Comparison of ENCODE assay signal across 18 cellular contexts in genomic region chr6:149306967-149307366, GRCh38. TPM values are rescaled to one million over a fixed set of nuclear protein-coding genes. Genes with fewer than 3 reads are reported as not detected.
DNase-seq lines count a peak whose midpoint lies in the region; TF ChIP-seq lines count a peak whose summit lies in the region.
"Had no signal": no experiment of that assay in that cellular context is flagged by ENCODE, and none has a peak within 500 bp of the region (broad histone marks: within the 10 kb centered on the region; RNA-seq: fewer than 3 reads in every experiment).

No MANE protein-coding gene starts in this region.

- H2AFZ ChIP-seq in neuronal stem cell (ENCODE audit: low read length): peak overlapping the region; percentile 42

- DNase-seq in EH (ENCODE audit: low read depth) (peak; percentile 16), NB4 (ENCODE audit: low read depth) (peak; percentile 55), endodermal cell (no peak), neuronal stem cell (ENCODE audit: low spot score) (no peak), T-helper 1 cell (no peak), NCI-H510A treated with DMSO at 0.1 percent for 48 hours (lab: John Stamatoyannopoulos, UW) (no peak), head of caudate nucleus (no peak)
- DNase-seq in stimulated activated CD4-positive, alpha-beta T cell treated with anti-CD3 and anti-CD28 coated beads, Interleukin-4, amount 100 ng/mL, for 4 hours: no peak
- DNase-seq: activated CD4-positive, alpha-beta T cell treated with anti-CD3 and anti-CD28 coated beads for 36 hours; activated naive CD4-positive, alpha-beta T cell treated with anti-CD3 and anti-CD28 coated beads, Interleukin-2, amount 50 U/mL, for 16 hours; C1 segment of cervical spinal cord; effector CD4-positive, alpha-beta T cell; foreskin keratinocyte; NCI-H2171; retina had no signal

- no peaks in the 10 kb centered on the region for H3K27me3 Mint-ChIP-seq in endodermal cell (ENCODE audit: insufficient read depth)
- H3K27me3 Mint-ChIP-seq: activated CD4-positive, alpha-beta T cell treated with anti-CD3 and anti-CD28 coated beads for 36 hours had no signal

- no peak overlapping the region for H3K14ac ChIP-seq in neuronal stem cell (ENCODE audit: low read length)

- intact Hi-C loops in head of caudate nucleus (cut with DNase I): no loop called here

- H3K79me1 ChIP-seq in neuronal stem cell (ENCODE audit: low read depth, low read length): no peaks in the 10 kb centered on the region

- H3K4me3 ChIP-seq in NB4 (ENCODE audit: low read depth, low read length) (no peak overlapping the region), endodermal cell (ENCODE audit: low read length) (no peak overlapping the region), neuronal stem cell (ENCODE audit: low read length in 2 of 2) (no peak overlapping the region)
- H3K4me3 ChIP-seq: cardiac muscle cell, lung, suprapubic skin had no signal

- H4K8ac ChIP-seq in neuronal stem cell (ENCODE audit: low read depth, low read length): no peak overlapping the region

- H3K4ac ChIP-seq in neuronal stem cell (ENCODE audit: low read length): no peak overlapping the region

- H2BK5ac ChIP-seq in neuronal stem cell (ENCODE audit: low read length): no peak overlapping the region

- H3K4me1 ChIP-seq in endodermal cell (ENCODE audit: control insufficient read depth, insufficient read depth, low read length) (no peaks in the 10 kb centered on the region), neuronal stem cell (ENCODE audit: control insufficient read depth in 2 of 2, insufficient read depth in 1 of 2, low read depth in 1 of 2, low read length in 2 of 2) (peaks cover 0 to 4% of the 10 kb centered on the region in 2 donors)
- H3K4me1 ChIP-seq: suprapubic skin had no signal

- no peak overlapping the region for H4K91ac ChIP-seq in neuronal stem cell (ENCODE audit: low read depth, low read length, poor library complexity)

- H2BK15ac ChIP-seq in neuronal stem cell (ENCODE audit: low read length): no peak overlapping the region

- H3K4me1 Mint-ChIP-seq in endodermal cell: no peaks in the 10 kb centered on the region

- no peak for TF ChIP-seq POLR2A in NB4 (IDR thresholded peaks at IDR 0.05; ENCODE audit: extremely low read depth, insufficient read length)

- peak overlapping the region; percentile 36 for H3K27ac ChIP-seq in endodermal cell (ENCODE audit: low read depth, low read length)
- H3K27ac ChIP-seq in neuronal stem cell (replicated peaks; ENCODE audit: low read length): no peak overlapping the region
- H3K27ac ChIP-seq: cardiac muscle cell, foreskin keratinocyte, suprapubic skin had no signal

- no peak overlapping the region for H3K4me2 ChIP-seq in neuronal stem cell (ENCODE audit: insufficient read depth, low read length, poor library complexity, severe bottlenecking)

- TF ChIP-seq CTCF in NB4 (IDR thresholded peaks at IDR 0.05; ENCODE audit: low read depth, low read length): no peak
- no peak for TF ChIP-seq CTCF in endodermal cell (conservative IDR thresholded peaks at IDR 0.05)

- H3K9ac ChIP-seq in endodermal cell (ENCODE audit: extremely low read depth, low read length, poor library complexity, severe bottlenecking) (no peak overlapping the region), neuronal stem cell (ENCODE audit: low read depth, low read length, poor library complexity) (no peak overlapping the region)

- no peak overlapping the region for H3K23ac ChIP-seq in neuronal stem cell (ENCODE audit: low read depth, low read length, poor library complexity)

- no peaks in the 10 kb centered on the region for H3K9me3 ChIP-seq in endodermal cell (ENCODE audit: control insufficient read depth, low read length)
- no peaks in the 10 kb centered on the region for H3K9me3 ChIP-seq in neuronal stem cell (replicated peaks in 1 of 2; ENCODE audit: control insufficient read depth in 2 of 2, insufficient read depth in 1 of 2, low read depth in 1 of 2, low read length in 2 of 2)
- H3K9me3 ChIP-seq: suprapubic skin had no signal

- H3K36me3 ChIP-seq in endodermal cell (ENCODE audit: control insufficient read depth, insufficient read depth, low read length) (no peaks in the 10 kb centered on the region), neuronal stem cell (replicated peaks in 1 of 2; ENCODE audit: control insufficient read depth in 2 of 2, insufficient read depth in 2 of 2, low read length in 2 of 2) (no peaks in the 10 kb centered on the region)
- H3K36me3 ChIP-seq: cardiac muscle cell, suprapubic skin had no signal

- no peak overlapping the region for H2BK12ac ChIP-seq in neuronal stem cell (ENCODE audit: low read length)

- H3K36me3 Mint-ChIP-seq in endodermal cell (ENCODE audit: low read depth): no peaks in the 10 kb centered on the region

- H3K27me3 ChIP-seq in endodermal cell (ENCODE audit: control insufficient read depth, insufficient read depth, low read length, poor library complexity, severe bottlenecking): no peaks in the 10 kb centered on the region
- H3K27me3 ChIP-seq in neuronal stem cell (ENCODE audit: control insufficient read depth in 3 of 3, insufficient read depth in 3 of 3, low read depth in 1 of 3, low read length in 3 of 3): no peaks in the 10 kb centered on the region
- H3K27me3 ChIP-seq: cardiac muscle cell, foreskin keratinocyte, suprapubic skin had no signal

- no peaks in the 10 kb centered on the region for H3K9me3 Mint-ChIP-seq in endodermal cell

- no peak overlapping the region for H3K27ac Mint-ChIP-seq in endodermal cell
- H3K27ac Mint-ChIP-seq: activated CD4-positive, alpha-beta T cell treated with anti-CD3 and anti-CD28 coated beads for 36 hours had no signal

- no peak overlapping the region for H2BK120ac ChIP-seq in neuronal stem cell (ENCODE audit: low read depth, low read length)

- WGBS in endodermal cell (ENCODE audit: insufficient coverage in 1 of 2, insufficient read length in 1 of 2), 2 experiments: 77 to 83% methylated on average over 1 to 3 of the region's 3 CpGs
- no CpG with 5 or more reads among the region's 3 CpGs for WGBS in neuronal stem cell (ENCODE audit: extremely low coverage in 2 of 2, insufficient read length in 2 of 2, insufficient replicate concordance in 1 of 2), 2 donors

- H2AK5ac ChIP-seq in neuronal stem cell (ENCODE audit: low read depth, low read length): no peak overlapping the region

- no peak overlapping the region for H3K18ac ChIP-seq in neuronal stem cell (ENCODE audit: low read length)

- no peak overlapping the region for H3K4me3 Mint-ChIP-seq in endodermal cell
- H3K4me3 Mint-ChIP-seq: activated CD4-positive, alpha-beta T cell treated with anti-CD3 and anti-CD28 coated beads for 36 hours had no signal

RNA-seq across cellular contexts. Expression of gene TAB2, which starts 10.5 kb away (rescaled TPM):
- 10 to 100 TPM; 51.1 to 54.8 TPM for total RNA-seq in endodermal cell
- 63.9 TPM for polyA plus RNA-seq in endodermal cell (2013, experiment 1 of 2)
- 66.7 TPM for polyA plus RNA-seq in endodermal cell (2013, experiment 2 of 2)
- polyA plus RNA-seq in neuronal stem cell (2013, experiment 1 of 2): 76.2 TPM
- 77.1 TPM for polyA plus RNA-seq in neuronal stem cell (2013, experiment 2 of 2)

Comparison
In these comparisons a context has a peak if more than half of its experiments do, and no peak if none do; other contexts are left out.
1. DNase-seq: peak in EH (single experiment) and NB4 (single experiment); none in endodermal cell (single experiment), neuronal stem cell (single experiment), stimulated activated CD4-positive, alpha-beta T cell treated with anti-CD3 and anti-CD28 coated beads, Interleukin-4, amount 100 ng/mL, for 4 hours (0 of 2), T-helper 1 cell (0 of 5), NCI-H510A treated with DMSO at 0.1 percent for 48 hours (single experiment) and head of caudate nucleus (0 of 42).